In genomic region chr16:25031441-25032307, GRCh38 we compare ENCODE assay signal across 8 cellular contexts. TPM values are rescaled to one million over a fixed set of nuclear protein-coding genes. Genes with fewer than 3 reads are reported as not detected.
DNase-seq lines count a peak whose midpoint lies in the region; ATAC-seq and TF ChIP-seq lines count a peak whose summit lies in the region.

No MANE protein-coding gene starts in this region.

- peak; percentile 92 to 94 for DNase-seq in Caco-2
- DNase-seq in HUDEP-2 (lab: John Stamatoyannopoulos, UW; ENCODE audit: unreplicated experiment in 76 of 76): peak in 75 of 76 experiments; percentile 32 to 97 (median 92)
- peak; percentile 96 for DNase-seq in NOMO-1 treated with dmso at 0.1 percent for 144 hours (lab: John Stamatoyannopoulos, UW; ENCODE audit: unreplicated experiment)
- peak; percentile 84 for DNase-seq in activated CD8-positive, alpha-beta memory T cell treated with anti-CD3 and anti-CD28 coated beads, Interleukin-2, amount 50 U/mL, for 24 hours (ENCODE audit: extremely low read depth)
- DNase-seq in endothelial cell (ENCODE audit: low spot score): peak; percentile 80
- peak; percentile 55 for DNase-seq in stimulated activated CD8-positive, alpha-beta memory T cell treated with anti-CD3 and anti-CD28 coated beads, Interleukin-15, amount 100 ng/mL, for 24 hours (ENCODE audit: low read depth)

- CTCF ChIA-PET in Caco-2 (lab: Charles Lee): interaction anchor here (0.6 kb wide), 1 partner anchor 41 kb away, joined by 3 read pairs; no protein-coding TSS in a partner anchor

- H3K4me3 ChIP-seq in Caco-2 (ENCODE audit: low read depth, low read length) (peak overlapping the region; percentile 62), mesodermal cell (ENCODE audit: extremely low read depth, insufficient read depth, low read length, poor library complexity, severe bottlenecking) (peak overlapping the region; percentile 77)

- ATAC-seq in GM21390 (IDR thresholded peaks at IDR 0.05; ENCODE audit: unreplicated experiment): peak; percentile 95

- no peaks in the 10 kb centered on the region for H3K27me3 ChIP-seq in Caco-2 (replicated peaks; ENCODE audit: control insufficient read depth, insufficient read depth, low read length)

- intact Hi-C loops in Caco-2 (cut with micrococcal nuclease; ENCODE audit: unreplicated experiment): loop anchor here (2.0 kb wide), 1 partner anchor 17 kb away; no protein-coding TSS in a partner anchor

- no peaks in the 10 kb centered on the region for H3K36me3 ChIP-seq in Caco-2 (ENCODE audit: control insufficient read depth, insufficient read depth, low read length)
- H3K36me3 ChIP-seq in mesodermal cell (ENCODE audit: control insufficient read depth, insufficient read depth, low read length): no peaks in the 10 kb centered on the region

- H3K9me3 Mint-ChIP-seq in Caco-2 (ENCODE audit: unreplicated experiment) (peaks cover 9% of the 10 kb centered on the region), endothelial cell (ENCODE audit: unreplicated experiment) (no peaks in the 10 kb centered on the region)

- H3K4me1 ChIP-seq in Caco-2 (peaks cover 26% of the 10 kb centered on the region), mesodermal cell (ENCODE audit: control insufficient read depth, insufficient read depth, low read length, poor library complexity, severe bottlenecking) (no peaks in the 10 kb centered on the region)

- TF ChIP-seq CTCF in Caco-2 (IDR thresholded peaks at IDR 0.05; ENCODE audit: insufficient read depth in 1 of 2, low read depth in 1 of 2, low read length in 1 of 2, severe bottlenecking in 1 of 2, unreplicated experiment in 1 of 2) (peak in 1 of 2 experiments; percentile 1), endothelial cell (IDR thresholded peaks at IDR 0.05; ENCODE audit: unreplicated experiment) (no peak)

- H3K27me3 Mint-ChIP-seq in Caco-2 (ENCODE audit: insufficient read depth, unreplicated experiment): no peaks in the 10 kb centered on the region
- peaks cover 2% of the 10 kb centered on the region for H3K27me3 Mint-ChIP-seq in endothelial cell (ENCODE audit: unreplicated experiment)

- H3K4me3 Mint-ChIP-seq in Caco-2 (ENCODE audit: unreplicated experiment) (peak overlapping the region; percentile 98), endothelial cell (ENCODE audit: unreplicated experiment) (peak overlapping the region; percentile 98)

- BruUV-seq in Caco-2 (replicated peaks; lab: Mats Ljungman, UMichigan): TSS peak; percentile 80

- 0 to 1% methylated on average over 29 to 32 of the region's 51 CpGs for WGBS in mesodermal cell (ENCODE audit: insufficient coverage in 2 of 2), 2 experiments

- H3K27ac ChIP-seq in mesodermal cell (ENCODE audit: low read depth, low read length, severe bottlenecking): no peak overlapping the region

- peaks cover 15% of the 10 kb centered on the region for H3K36me3 Mint-ChIP-seq in Caco-2 (ENCODE audit: insufficient read depth, unreplicated experiment)
- peaks cover 3% of the 10 kb centered on the region for H3K36me3 Mint-ChIP-seq in endothelial cell (ENCODE audit: low read depth, unreplicated experiment)

- H3K27ac Mint-ChIP-seq in Caco-2 (ENCODE audit: unreplicated experiment) (peak overlapping the region; percentile 81), endothelial cell (ENCODE audit: unreplicated experiment) (peak overlapping the region; percentile 52)

- H3K4me1 Mint-ChIP-seq in Caco-2 (ENCODE audit: low read depth, unreplicated experiment): peaks cover 34% of the 10 kb centered on the region
- peaks cover 9% of the 10 kb centered on the region for H3K4me1 Mint-ChIP-seq in endothelial cell (ENCODE audit: unreplicated experiment)

- H3K9me3 ChIP-seq in Caco-2: no peaks in the 10 kb centered on the region
- no peaks in the 10 kb centered on the region for H3K9me3 ChIP-seq in mesodermal cell (ENCODE audit: control insufficient read depth, low read length)

- POLR2A ChIA-PET in Caco-2 (lab: Charles Lee): interaction anchor here (0.7 to 2.0 kb wide), 3 partner anchors 8 to 17 kb away, joined by 3 to 5 read pairs (median 3); no protein-coding TSS in a partner anchor

RNA-seq across cellular contexts. Expression of gene ARHGAP17, which starts 16.5 kb away (rescaled TPM):
- total RNA-seq in Caco-2 (2022) (134 and 142 TPM in 2 replicates), endothelial cell (ENCODE audit: unreplicated experiment) (125 TPM)
- polyA plus RNA-seq in mesodermal cell (2013, experiment 1 of 2): 56.0 TPM
- polyA plus RNA-seq in mesodermal cell (2013, experiment 2 of 2): 50.6 TPM
